Comparison of ENCODE assay signal across 1 cellular context in the genomic region with DNA sequence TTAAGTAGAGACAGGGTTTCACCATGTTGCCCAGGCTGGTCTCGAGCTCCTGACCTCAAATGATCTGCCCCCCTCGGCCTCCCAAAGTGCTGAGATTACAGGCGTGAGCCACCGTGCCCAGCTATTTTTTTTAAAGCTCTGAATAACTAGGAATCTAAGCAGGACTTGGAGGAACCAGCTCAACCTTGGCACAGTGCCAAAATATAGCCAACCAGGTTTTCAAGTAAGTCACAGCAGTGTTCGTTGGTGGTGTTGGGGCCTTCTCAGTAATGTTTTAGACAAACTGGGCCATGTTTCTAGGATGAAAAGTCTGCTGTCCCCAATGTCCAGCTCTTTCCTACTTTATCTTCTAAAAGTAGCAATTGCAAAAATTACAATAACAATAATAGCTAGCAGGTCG.
TF ChIP-seq lines count a peak whose summit lies in the region.

No MANE protein-coding gene starts in this region.

TF ChIP-seq in GM23338, 12 proteins besides CTCF, POLR2A, EP300 and RAD21 (continued from another document):
- TF ChIP-seq, protein P1, sequence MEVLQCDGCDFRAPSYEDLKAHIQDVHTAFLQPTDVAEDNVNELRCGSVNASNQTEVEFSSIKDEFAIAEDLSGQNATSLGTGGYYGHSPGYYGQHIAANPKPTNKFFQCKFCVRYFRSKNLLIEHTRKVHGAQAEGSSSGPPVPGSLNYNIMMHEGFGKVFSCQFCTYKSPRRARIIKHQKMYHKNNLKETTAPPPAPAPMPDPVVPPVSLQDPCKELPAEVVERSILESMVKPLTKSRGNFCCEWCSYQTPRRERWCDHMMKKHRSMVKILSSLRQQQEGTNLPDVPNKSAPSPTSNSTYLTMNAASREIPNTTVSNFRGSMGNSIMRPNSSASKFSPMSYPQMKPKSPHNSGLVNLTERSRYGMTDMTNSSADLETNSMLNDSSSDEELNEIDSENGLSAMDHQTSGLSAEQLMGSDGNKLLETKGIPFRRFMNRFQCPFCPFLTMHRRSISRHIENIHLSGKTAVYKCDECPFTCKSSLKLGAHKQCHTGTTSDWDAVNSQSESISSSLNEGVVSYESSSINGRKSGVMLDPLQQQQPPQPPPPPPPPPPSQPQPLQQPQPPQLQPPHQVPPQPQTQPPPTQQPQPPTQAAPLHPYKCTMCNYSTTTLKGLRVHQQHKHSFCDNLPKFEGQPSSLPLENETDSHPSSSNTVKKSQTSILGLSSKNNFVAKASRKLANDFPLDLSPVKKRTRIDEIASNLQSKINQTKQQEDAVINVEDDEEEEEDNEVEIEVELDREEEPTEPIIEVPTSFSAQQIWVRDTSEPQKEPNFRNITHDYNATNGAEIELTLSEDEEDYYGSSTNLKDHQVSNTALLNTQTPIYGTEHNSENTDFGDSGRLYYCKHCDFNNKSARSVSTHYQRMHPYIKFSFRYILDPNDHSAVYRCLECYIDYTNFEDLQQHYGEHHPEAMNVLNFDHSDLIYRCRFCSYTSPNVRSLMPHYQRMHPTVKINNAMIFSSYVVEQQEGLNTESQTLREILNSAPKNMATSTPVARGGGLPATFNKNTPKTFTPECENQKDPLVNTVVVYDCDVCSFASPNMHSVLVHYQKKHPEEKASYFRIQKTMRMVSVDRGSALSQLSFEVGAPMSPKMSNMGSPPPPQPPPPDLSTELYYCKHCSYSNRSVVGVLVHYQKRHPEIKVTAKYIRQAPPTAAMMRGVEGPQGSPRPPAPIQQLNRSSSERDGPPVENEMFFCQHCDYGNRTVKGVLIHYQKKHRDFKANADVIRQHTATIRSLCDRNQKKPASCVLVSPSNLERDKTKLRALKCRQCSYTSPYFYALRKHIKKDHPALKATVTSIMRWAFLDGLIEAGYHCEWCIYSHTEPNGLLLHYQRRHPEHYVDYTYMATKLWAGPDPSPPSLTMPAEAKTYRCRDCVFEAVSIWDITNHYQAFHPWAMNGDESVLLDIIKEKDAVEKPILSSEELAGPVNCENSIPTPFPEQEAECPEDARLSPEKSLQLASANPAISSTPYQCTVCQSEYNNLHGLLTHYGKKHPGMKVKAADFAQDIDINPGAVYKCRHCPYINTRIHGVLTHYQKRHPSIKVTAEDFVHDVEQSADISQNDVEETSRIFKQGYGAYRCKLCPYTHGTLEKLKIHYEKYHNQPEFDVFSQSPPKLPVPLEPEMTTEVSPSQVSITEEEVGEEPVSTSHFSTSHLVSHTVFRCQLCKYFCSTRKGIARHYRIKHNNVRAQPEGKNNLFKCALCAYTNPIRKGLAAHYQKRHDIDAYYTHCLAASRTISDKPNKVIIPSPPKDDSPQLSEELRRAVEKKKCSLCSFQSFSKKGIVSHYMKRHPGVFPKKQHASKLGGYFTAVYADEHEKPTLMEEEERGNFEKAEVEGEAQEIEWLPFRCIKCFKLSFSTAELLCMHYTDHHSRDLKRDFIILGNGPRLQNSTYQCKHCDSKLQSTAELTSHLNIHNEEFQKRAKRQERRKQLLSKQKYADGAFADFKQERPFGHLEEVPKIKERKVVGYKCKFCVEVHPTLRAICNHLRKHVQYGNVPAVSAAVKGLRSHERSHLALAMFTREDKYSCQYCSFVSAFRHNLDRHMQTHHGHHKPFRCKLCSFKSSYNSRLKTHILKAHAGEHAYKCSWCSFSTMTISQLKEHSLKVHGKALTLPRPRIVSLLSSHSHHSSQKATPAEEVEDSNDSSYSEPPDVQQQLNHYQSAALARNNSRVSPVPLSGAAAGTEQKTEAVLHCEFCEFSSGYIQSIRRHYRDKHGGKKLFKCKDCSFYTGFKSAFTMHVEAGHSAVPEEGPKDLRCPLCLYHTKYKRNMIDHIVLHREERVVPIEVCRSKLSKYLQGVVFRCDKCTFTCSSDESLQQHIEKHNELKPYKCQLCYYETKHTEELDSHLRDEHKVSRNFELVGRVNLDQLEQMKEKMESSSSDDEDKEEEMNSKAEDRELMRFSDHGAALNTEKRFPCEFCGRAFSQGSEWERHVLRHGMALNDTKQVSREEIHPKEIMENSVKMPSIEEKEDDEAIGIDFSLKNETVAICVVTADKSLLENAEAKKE (CRISPR knock-in tag; IDR thresholded peaks at IDR 0.05) = no peak
- TF ChIP-seq ZNF331 (CRISPR knock-in tag; IDR thresholded peaks at IDR 0.05; ENCODE audit: low read depth) (no peak), EZH2phosphoT487 (IDR thresholded peaks at IDR 0.05; ENCODE audit: unreplicated experiment) (no peak)
